In the genomic region with DNA sequence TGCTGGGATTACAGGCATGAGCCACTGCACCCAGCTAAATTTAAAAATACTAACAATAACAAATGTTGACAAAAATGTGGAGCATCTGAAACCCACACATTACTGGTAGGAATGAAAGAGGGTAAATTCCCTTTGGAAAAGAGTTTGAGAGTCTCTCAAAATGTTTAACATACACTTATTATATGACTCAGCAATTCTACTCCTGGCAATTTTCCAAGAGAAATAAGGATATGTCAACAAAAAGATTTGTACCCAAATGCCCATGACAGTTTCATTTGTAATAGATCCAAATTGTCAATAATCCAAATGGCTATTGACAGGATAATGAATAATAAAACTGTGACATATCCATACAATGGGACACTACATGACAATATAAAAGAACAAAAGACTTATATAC, we compare ENCODE assay signal across 11 cellular contexts. TPM values are rescaled to one million over a fixed set of nuclear protein-coding genes. Genes with fewer than 3 reads are reported as not detected.
DNase-seq lines count a peak whose midpoint lies in the region; TF ChIP-seq lines count a peak whose summit lies in the region.
"Had no signal": no experiment of that assay in that cellular context is flagged by ENCODE, and none has a peak within 500 bp of the region (broad histone marks: within the 10 kb centered on the region; RNA-seq: fewer than 3 reads in every experiment).

No MANE protein-coding gene starts in this region.

- DNase-seq in NCI-H1417 (lab: John Stamatoyannopoulos, UW) = peak; percentile 8 to 70 (median 9)
- no peak for DNase-seq in NCI-H1417 treated with DMSO at 0.1 percent for 48 hours (lab: John Stamatoyannopoulos, UW)
- DNase-seq in HCEC 1CT = peak; percentile 4
- peak; percentile 47 for DNase-seq in RPMI8226
- DNase-seq in lung microvascular endothelial cell (ENCODE audit: low read depth in 2 of 2) = peak; percentile 42 to 52
- no peak for DNase-seq in progenitor cell of endocrine pancreas (ENCODE audit: low spot score, unreplicated experiment)
- no peak for DNase-seq in substantia nigra (lab: John Stamatoyannopoulos, UW)
- no peak for DNase-seq in activated CD4-positive, alpha-beta T cell treated with anti-CD3 and anti-CD28 coated beads, Interleukin-2, amount 50 U/mL, for 1 hour
- DNase-seq: NCI-H1092, stomach had no signal

- H3K27ac Mint-ChIP-seq in progenitor cell of endocrine pancreas = no peak overlapping the region

- H3K4me1 Mint-ChIP-seq in progenitor cell of endocrine pancreas (ENCODE audit: low read depth) = no peaks in the 10 kb centered on the region

- no peak overlapping the region for H3K27ac ChIP-seq in substantia nigra (ENCODE audit: low read depth, low read length, poor library complexity, severe bottlenecking)
- H3K27ac ChIP-seq: HL-60, stomach had no signal

- H3K9me3 Mint-ChIP-seq in progenitor cell of endocrine pancreas (ENCODE audit: low read depth) = no peaks in the 10 kb centered on the region

- peaks cover 1% of the 10 kb centered on the region for H3K36me3 Mint-ChIP-seq in progenitor cell of endocrine pancreas (ENCODE audit: insufficient read depth)

- no peak for TF ChIP-seq CTCF in progenitor cell of endocrine pancreas (IDR thresholded peaks at IDR 0.05; ENCODE audit: unreplicated experiment)

- H3K4me3 Mint-ChIP-seq in progenitor cell of endocrine pancreas (ENCODE audit: low read depth) = no peak overlapping the region

- H3K27me3 Mint-ChIP-seq in progenitor cell of endocrine pancreas = no peaks in the 10 kb centered on the region

RNA-seq across cellular contexts. Expression of gene HCLS1, which starts 9.0 kb away (rescaled TPM):
- total RNA-seq in lung microvascular endothelial cell = 9.7 and 24.0 TPM in 2 replicates
- 0.46 and 0.73 TPM in 2 replicates for total RNA-seq in progenitor cell of endocrine pancreas

RNA-seq across cellular contexts. Expression of gene FBXO40, which starts 58.5 kb away (rescaled TPM):
- total RNA-seq in lung microvascular endothelial cell (under 0.01 TPM in 1 of 2 replicates, not detected in the other), progenitor cell of endocrine pancreas (not detected in 2 replicates)

Comparison
In these comparisons a context has a peak if more than half of its experiments do, and no peak if none do; other contexts are left out.
1. DNase-seq: peak in NCI-H1417 (3 of 3), HCEC 1CT (single experiment), RPMI8226 (single experiment) and lung microvascular endothelial cell (2 of 2); none in NCI-H1417 treated with DMSO at 0.1 percent for 48 hours (single experiment), progenitor cell of endocrine pancreas (single experiment), substantia nigra (0 of 49) and activated CD4-positive, alpha-beta T cell treated with anti-CD3 and anti-CD28 coated beads, Interleukin-2, amount 50 U/mL, for 1 hour (single experiment).